Comparison of ENCODE assay signal across 9 cellular contexts in genomic region chr12:120249875-120250795, GRCh38. TPM values are rescaled to one million over a fixed set of nuclear protein-coding genes. Genes with fewer than 3 reads are reported as not detected.
DNase-seq lines count a peak whose midpoint lies in the region; TF ChIP-seq lines count a peak whose summit lies in the region.
"Had no signal": no experiment of that assay in that cellular context is flagged by ENCODE, and none has a peak within 500 bp of the region (broad histone marks: within the 10 kb centered on the region; RNA-seq: fewer than 3 reads in every experiment).

No MANE protein-coding gene starts in this region.

- intact Hi-C loops in MCF 10A (cut with micrococcal nuclease) (no loop called here), uterus (cut with DNase I; ENCODE audit: low total_unique reads) (no loop called here)

- no peak overlapping the region for H3K18ac ChIP-seq in mesendoderm (ENCODE audit: low read length)

- CTCF ChIA-PET in MCF 10A (lab: Yijun Ruan, JAX) = interaction anchor here (3.8 to 24.9 kb wide), 4 partner anchors 8 to 21 kb away, joined by 27 to 336 read pairs (median 62); partner anchors contain the start of gene PXN

- H4K8ac ChIP-seq in mesendoderm (ENCODE audit: low read depth, low read length) = no peak overlapping the region

- peaks cover 30% of the 10 kb centered on the region for H3K36me3 Mint-ChIP-seq in MCF 10A (ENCODE audit: insufficient read depth, unreplicated experiment)

- peak overlapping the region; percentile 9 for H3K9ac ChIP-seq in mesendoderm (ENCODE audit: low read length)

- no peaks in the 10 kb centered on the region for H3K9me3 ChIP-seq in uterus

- DNase-seq in activated gamma-delta T cell treated with Interleukin-2 at 50 U/mL for 16 hours (peak; percentile 37), activated gamma-delta T cell (lab: John Stamatoyannopoulos, UW) (no peak), MCF 10A (ENCODE audit: unreplicated experiment) (no peak), mesendoderm (no peak), uterus (peak; percentile 69 to 73), NCI-H1105 (lab: John Stamatoyannopoulos, UW) (no peak), DMS53 (lab: John Stamatoyannopoulos, UW) (no peak), NCI-H524 treated with DMSO at 0.1 percent for 48 hours (lab: John Stamatoyannopoulos, UW) (no peak)
- DNase-seq: DND-41 had no signal

- H3K4me1 ChIP-seq in mesendoderm (ENCODE audit: control insufficient read depth, low read depth, low read length) (peaks cover 22% of the 10 kb centered on the region), uterus (peaks cover 0 to 25% of the 10 kb centered on the region in 2 donors)

- H3K36me3 ChIP-seq in mesendoderm (ENCODE audit: control insufficient read depth, insufficient read depth, low read length) = peaks cover 1% of the 10 kb centered on the region
- H3K36me3 ChIP-seq in uterus = no peaks in the 10 kb centered on the region

- no peak overlapping the region for H3K27ac ChIP-seq in mesendoderm (ENCODE audit: low read depth, low read length)
- peak overlapping the region; percentile 55 to 88 for H3K27ac ChIP-seq in uterus

- H4K5ac ChIP-seq in mesendoderm (ENCODE audit: low read length) = no peak overlapping the region

- no peak overlapping the region for H3K4me2 ChIP-seq in mesendoderm (ENCODE audit: low read length)

- H3K9me3 Mint-ChIP-seq in MCF 10A (ENCODE audit: unreplicated experiment) = no peaks in the 10 kb centered on the region

- no peak overlapping the region for H2BK120ac ChIP-seq in mesendoderm (ENCODE audit: low read depth, low read length)

- H2BK5ac ChIP-seq in mesendoderm (ENCODE audit: low read length) = peak overlapping the region; percentile 9

- TF ChIP-seq CTCF in MCF 10A (IDR thresholded peaks at IDR 0.05; ENCODE audit: unreplicated experiment) = no peak
- TF ChIP-seq CTCF in uterus (IDR thresholded peaks at IDR 0.05) = no peak

- H3K79me1 ChIP-seq in mesendoderm (ENCODE audit: low read length) = peaks cover 25% of the 10 kb centered on the region

- H3K56ac ChIP-seq in mesendoderm (ENCODE audit: low read length) = peak overlapping the region; percentile 44

- H3K23ac ChIP-seq in mesendoderm (ENCODE audit: low read length) = no peak overlapping the region

- POLR2A ChIA-PET in MCF 10A (lab: Yijun Ruan, JAX) = interaction anchor here (1.4 to 21.6 kb wide), 8 partner anchors 11 to 51 kb away, joined by 4 to 511 read pairs (median 48); partner anchors contain the start of genes PXN, RNU4-1, RNU4-2 and RPLP0

- WGBS in mesendoderm (ENCODE audit: extremely low coverage, insufficient coverage, low lambda C conversion rate) = no CpG with 5 or more reads among the region's 8 CpGs

- peak overlapping the region; percentile 81 for H3K27ac Mint-ChIP-seq in MCF 10A (ENCODE audit: low read depth, unreplicated experiment)

- H3K27me3 ChIP-seq in mesendoderm (ENCODE audit: insufficient read depth, low read length, poor library complexity) (no peaks in the 10 kb centered on the region), uterus (no peaks in the 10 kb centered on the region)

- H3K4me3 Mint-ChIP-seq in MCF 10A (ENCODE audit: unreplicated experiment) = no peak overlapping the region

- peaks cover 76% of the 10 kb centered on the region for H3K79me2 ChIP-seq in mesendoderm (ENCODE audit: control insufficient read depth, insufficient read depth, low read length)

- H3K4me3 ChIP-seq in mesendoderm (ENCODE audit: low read length) (no peak overlapping the region), uterus (no peak overlapping the region)

- no peak for TF ChIP-seq POLR2A in uterus (IDR thresholded peaks at IDR 0.05)

- H2AK5ac ChIP-seq in mesendoderm (ENCODE audit: low read length) = no peak overlapping the region

- no peak overlapping the region for H2BK15ac ChIP-seq in mesendoderm (replicated peaks; ENCODE audit: low read depth)

- no TSS peak for BruUV-seq in MCF 10A (replicated peaks; lab: Mats Ljungman, UMichigan)

- H3K27me3 Mint-ChIP-seq in MCF 10A (ENCODE audit: insufficient read depth, unreplicated experiment) = no peaks in the 10 kb centered on the region

- H3K4me1 Mint-ChIP-seq in MCF 10A (ENCODE audit: insufficient read depth, unreplicated experiment) = peaks cover 62% of the 10 kb centered on the region

- no peak overlapping the region for H3K4ac ChIP-seq in mesendoderm (ENCODE audit: low read depth, low read length)

RNA-seq across cellular contexts. Expression of gene PXN, which starts 15.4 kb away (rescaled TPM):
- total RNA-seq in MCF 10A (2022) (216 and 256 TPM in 2 replicates), uterus (100 to 1,000 TPM in 1 of 4 donors, 10 to 100 TPM in 3; 29.6 to 211 (median 41.2) TPM)
- 147 TPM for polyA plus RNA-seq in mesendoderm (2013, experiment 1 of 2)
- polyA plus RNA-seq in mesendoderm (2013, experiment 2 of 2) = 148 TPM

RNA-seq across cellular contexts. Expression of gene RNU4-2, which starts 41.6 kb away (rescaled TPM):
- total RNA-seq in MCF 10A (2022) (2,753 and 3,369 TPM in 2 replicates), uterus (over 10,000 TPM in 1 of 4 donors, under 1 TPM in 3; under 0.01 to 24,687 (median under 0.01) TPM)
- not detected for polyA plus RNA-seq in mesendoderm (2013, experiment 1 of 2)
- not detected for polyA plus RNA-seq in mesendoderm (2013, experiment 2 of 2)

RNA-seq across cellular contexts. Expression of gene RNU4-1, which starts 42.9 kb away (rescaled TPM):
- total RNA-seq in MCF 10A (2022) = 1,764 and 2,069 TPM in 2 replicates
- not detected for polyA plus RNA-seq in mesendoderm (2013, experiment 1 of 2)
- not detected for polyA plus RNA-seq in mesendoderm (2013, experiment 2 of 2)
- total RNA-seq in uterus = 1,000 to 10,000 TPM in 1 of 4 donors, under 1 TPM in 3; under 0.01 to 2,308 (median under 0.01) TPM

RNA-seq across cellular contexts. Expression of gene RPLP0, which starts 49.2 kb away (rescaled TPM):
- total RNA-seq in MCF 10A (2022) = 2,870 and 3,181 TPM in 2 replicates
- polyA plus RNA-seq in mesendoderm (2013, experiment 1 of 2) = 3,852 TPM
- 3,764 TPM for polyA plus RNA-seq in mesendoderm (2013, experiment 2 of 2)
- total RNA-seq in uterus = 1,000 to 10,000 TPM; 1,775 to 3,691 (median 3,260) TPM

RNA-seq across cellular contexts. Expression of gene SIRT4, which starts 52.0 kb away (rescaled TPM):
- total RNA-seq in MCF 10A (2022) = 0.61 TPM in 1 of 2 replicates, not detected in the other
- 0.88 TPM for polyA plus RNA-seq in mesendoderm (2013, experiment 1 of 2)
- 0.81 TPM for polyA plus RNA-seq in mesendoderm (2013, experiment 2 of 2)
- total RNA-seq in uterus = 1 to 10 TPM in 3 of 4 donors, not detected in 1; 1.2 to 4.1 (median 1.5) TPM

Comparison
In these comparisons a context has a peak if more than half of its experiments do, and no peak if none do; other contexts are left out.
1. DNase-seq: peak in activated gamma-delta T cell treated with Interleukin-2 at 50 U/mL for 16 hours (single experiment) and uterus (2 of 2); none in activated gamma-delta T cell (single experiment), MCF 10A (single experiment), mesendoderm (single experiment), NCI-H1105 (single experiment), DMS53 (single experiment) and NCI-H524 treated with DMSO at 0.1 percent for 48 hours (single experiment).